Comparison of ENCODE assay signal across 16 cellular contexts in genomic region chr13:93224545-93224944, GRCh38. TPM values are rescaled to one million over a fixed set of nuclear protein-coding genes. Genes with fewer than 3 reads are reported as not detected.
DNase-seq lines count a peak whose midpoint lies in the region; ATAC-seq and TF ChIP-seq lines count a peak whose summit lies in the region.
"Had no signal": no experiment of that assay in that cellular context is flagged by ENCODE, and none has a peak within 500 bp of the region (broad histone marks: within the 10 kb centered on the region; RNA-seq: fewer than 3 reads in every experiment).

No MANE protein-coding gene starts in this region.

- no peak overlapping the region for H2BK5ac ChIP-seq in trophoblast cell (ENCODE audit: low read depth, low read length, poor library complexity)

- no peaks in the 10 kb centered on the region for H3K36me3 Mint-ChIP-seq in activated naive CD4-positive, alpha-beta T cell treated with anti-CD3 and anti-CD28 coated beads, Interleukin-2, amount 10 ng/mL, durations not matched to agents 7 days and 5 days
- H3K36me3 Mint-ChIP-seq: CD4-positive, CD25-positive, alpha-beta regulatory T cell had no signal

- CTCF ChIA-PET in activated naive CD4-positive, alpha-beta T cell treated with anti-CD3 and anti-CD28 coated beads, Interleukin-2, amount 10 ng/mL, durations not matched to agents 7 days and 5 days (lab: Charles Lee), result no interaction called here

- H3K79me2 ChIP-seq in GM23248 (ENCODE audit: insufficient read depth) (peaks cover 8% of the 10 kb centered on the region), trophoblast cell (ENCODE audit: control insufficient read depth, insufficient read depth, low read length, poor library complexity) (peaks cover 14% of the 10 kb centered on the region)

- H3K27me3 ChIP-seq in GM23248 (replicated peaks; ENCODE audit: insufficient read depth) (no peaks in the 10 kb centered on the region), trophoblast cell (ENCODE audit: insufficient read depth, low read length) (no peaks in the 10 kb centered on the region)

- H3K4me3 Mint-ChIP-seq in activated naive CD4-positive, alpha-beta T cell treated with anti-CD3 and anti-CD28 coated beads, Interleukin-2, amount 10 ng/mL, durations not matched to agents 7 days and 5 days, result no peak overlapping the region
- H3K4me3 Mint-ChIP-seq: CD4-positive, CD25-positive, alpha-beta regulatory T cell; naive thymus-derived CD4-positive, alpha-beta T cell had no signal

- peaks cover 21% of the 10 kb centered on the region for H3F3A ChIP-seq in GM23248 (ENCODE audit: insufficient read depth)

- WGBS in GM23248 (ENCODE audit: low coverage in 1 of 2, low lambda C conversion rate in 2 of 2, missing lambda C conversion rate in 2 of 2), 2 experiments, result 78 to 83% methylated on average over 1 of the region's 1 CpG
- WGBS in trophoblast cell (ENCODE audit: extremely low coverage, insufficient coverage, insufficient read length), result no CpG with 5 or more reads among the region's 1 CpG

- no peaks in the 10 kb centered on the region for H3K4me1 Mint-ChIP-seq in activated naive CD4-positive, alpha-beta T cell treated with anti-CD3 and anti-CD28 coated beads, Interleukin-2, amount 10 ng/mL, durations not matched to agents 7 days and 5 days
- H3K4me1 Mint-ChIP-seq: CD4-positive, CD25-positive, alpha-beta regulatory T cell had no signal

- no peaks in the 10 kb centered on the region for H3K9me2 ChIP-seq in GM23248 (ENCODE audit: insufficient read depth)

- no peak overlapping the region for H2BK12ac ChIP-seq in trophoblast cell (ENCODE audit: low read length)

- H3K4me1 ChIP-seq in GM23248 (ENCODE audit: insufficient read depth) (peaks cover 21% of the 10 kb centered on the region), trophoblast cell (ENCODE audit: control insufficient read depth in 1 of 2, insufficient read depth in 2 of 2, low read length in 2 of 2) (peaks cover 6 to 8% of the 10 kb centered on the region in 2 experiments)

- H2BK120ac ChIP-seq in trophoblast cell (ENCODE audit: insufficient read depth, low read length, poor library complexity), result no peak overlapping the region

- H3K27ac Mint-ChIP-seq in activated naive CD4-positive, alpha-beta T cell treated with anti-CD3 and anti-CD28 coated beads, Interleukin-2, amount 10 ng/mL, durations not matched to agents 7 days and 5 days, result no peak overlapping the region
- H3K27ac Mint-ChIP-seq: CD4-positive, CD25-positive, alpha-beta regulatory T cell; naive thymus-derived CD4-positive, alpha-beta T cell had no signal

- in situ Hi-C loops in GM23248 (cut with MboI), result no loop called here

- H3K18ac ChIP-seq in trophoblast cell (ENCODE audit: low read length), result no peak overlapping the region

- H3K79me1 ChIP-seq in trophoblast cell (ENCODE audit: low read length), result peaks cover 28% of the 10 kb centered on the region

- H3K27me3 Mint-ChIP-seq in activated naive CD4-positive, alpha-beta T cell treated with anti-CD3 and anti-CD28 coated beads, Interleukin-2, amount 10 ng/mL, durations not matched to agents 7 days and 5 days, result peaks cover 40% of the 10 kb centered on the region

- no peaks in the 10 kb centered on the region for H3K9me3 ChIP-seq in GM23248 (ENCODE audit: low read depth)
- no peaks in the 10 kb centered on the region for H3K9me3 ChIP-seq in trophoblast cell (ENCODE audit: insufficient read depth, low read depth, low read length)

- H3K27ac ChIP-seq in GM23248, result no peak overlapping the region
- peak overlapping the region; percentile 95 for H3K27ac ChIP-seq in trophoblast cell (ENCODE audit: low read depth, low read length)

- H2AFZ ChIP-seq in GM23248, result no peak overlapping the region
- no peak overlapping the region for H2AFZ ChIP-seq in trophoblast cell (ENCODE audit: insufficient read depth, low read length, poor library complexity)

- ATAC-seq in SK-N-SH treated with all-trans-retinoic acid at 6 μM for 48 hours, result no peak
- ATAC-seq: esophagus mucosa; naive thymus-derived CD4-positive, alpha-beta T cell had no signal

- no peaks in the 10 kb centered on the region for H3K36me3 ChIP-seq in GM23248 (ENCODE audit: low read depth)
- H3K36me3 ChIP-seq in trophoblast cell (ENCODE audit: control insufficient read depth in 1 of 2, insufficient read depth in 2 of 2, low read length in 2 of 2), result no peaks in the 10 kb centered on the region

- H4K91ac ChIP-seq in trophoblast cell (ENCODE audit: low read depth, low read length), result peak overlapping the region; percentile 88

- DNase-seq in GM23248 (peak; percentile 6), iPS DF 19.7 (ENCODE audit: low read depth, low spot score) (peak; percentile 90), trophoblast cell (no peak), SIG-M5 (lab: John Stamatoyannopoulos, UW) (no peak), NCI-H2081 (lab: John Stamatoyannopoulos, UW) (no peak), AML-193 (lab: John Stamatoyannopoulos, UW) (no peak)
- DNase-seq in activated naive CD4-positive, alpha-beta T cell treated with anti-CD3 and anti-CD28 coated beads, Interleukin-2, amount 10 ng/mL, durations not matched to agents 7 days and 5 days, result no peak
- DNase-seq: CD4-positive, CD25-positive, alpha-beta regulatory T cell; central memory CD4-positive, alpha-beta T cell; naive thymus-derived CD4-positive, alpha-beta T cell; NCI-H1694 treated with DMSO at 0.1 percent for 48 hours; NCI-H774; Right ventricle myocardium superior had no signal

- H3K4ac ChIP-seq in trophoblast cell (ENCODE audit: low read depth, low read length), result no peak overlapping the region

- no peak overlapping the region for H3K14ac ChIP-seq in trophoblast cell (ENCODE audit: low read length)

- no peaks in the 10 kb centered on the region for H4K20me1 ChIP-seq in GM23248 (ENCODE audit: insufficient read depth)

- H3K9ac ChIP-seq in GM23248, result no peak overlapping the region
- no peak overlapping the region for H3K9ac ChIP-seq in trophoblast cell (ENCODE audit: low read length)

- H3K4me3 ChIP-seq in GM23248 (no peak overlapping the region), trophoblast cell (ENCODE audit: low read depth, low read length) (no peak overlapping the region)

- H3K9me3 Mint-ChIP-seq in activated naive CD4-positive, alpha-beta T cell treated with anti-CD3 and anti-CD28 coated beads, Interleukin-2, amount 10 ng/mL, durations not matched to agents 7 days and 5 days, result no peaks in the 10 kb centered on the region

- H4K8ac ChIP-seq in trophoblast cell (ENCODE audit: low read depth, low read length), result no peak overlapping the region

- H3K4me2 ChIP-seq in GM23248 (ENCODE audit: unreplicated experiment) (no peak overlapping the region), trophoblast cell (ENCODE audit: low read length) (no peak overlapping the region)

- no peak overlapping the region for H2AK5ac ChIP-seq in trophoblast cell (ENCODE audit: low read length)

- no peak overlapping the region for H4K12ac ChIP-seq in trophoblast cell (ENCODE audit: low read depth, low read length)

- H3K23ac ChIP-seq in trophoblast cell (ENCODE audit: low read length), result no peak overlapping the region

TF ChIP-seq in SK-N-SH treated with all-trans-retinoic acid at 6 μM for 48 hours, 23 proteins besides CTCF, POLR2A, EP300 and RAD21:
- 0 out of 2 replicates have a peak, but pooled peaks have one; percentile 26 for TF ChIP-seq CSDC2 (CRISPR knock-in tag; IDR thresholded peaks at IDR 0.05)
- 0 out of 2 replicates have a peak, but pooled peaks have one; percentile 41 for TF ChIP-seq GLIS3 (CRISPR knock-in tag; IDR thresholded peaks at IDR 0.05)
- TF ChIP-seq TCF4 (CRISPR knock-in tag; IDR thresholded peaks at IDR 0.05; ENCODE audit: borderline replicate concordance), result no peak
- peak; percentile 56 for TF ChIP-seq ISL1 (CRISPR knock-in tag; IDR thresholded peaks at IDR 0.05)

RNA-seq across cellular contexts. Expression of gene GPC6, which starts 2.1 kb away (rescaled TPM):
- 20.8 and 22.6 TPM in 2 replicates for total RNA-seq in GM23248 (2014; rRNA removed; shearing (Covaris generic))
- 13.8 and 14.4 TPM in 2 replicates for polyA plus RNA-seq in GM23248 (2016; fragmentation: Nextera tagmentation; extraction: Ambion mirVana)
- polyA plus RNA-seq in trophoblast cell (2013), result 22.2 and 22.9 TPM in 2 replicates
- total RNA-seq: activated CD8-positive, alpha-beta memory T cell treated with anti-CD3 and anti-CD28 coated beads for 36 hours; CD4-positive, CD25-positive, alpha-beta regulatory T cell; naive thymus-derived CD4-positive, alpha-beta T cell had no signal
- polyA plus RNA-seq: CD4-positive, CD25-positive, alpha-beta regulatory T cell; naive thymus-derived CD4-positive, alpha-beta T cell had no signal

Comparison
In these comparisons a context has a peak if more than half of its experiments do, and no peak if none do; other contexts are left out.
1. DNase-seq: peak in GM23248 (single experiment) and iPS DF 19.7 (single experiment); none in trophoblast cell (0 of 2), SIG-M5 (single experiment), activated naive CD4-positive, alpha-beta T cell treated with anti-CD3 and anti-CD28 coated beads, Interleukin-2, amount 10 ng/mL, durations not matched to agents 7 days and 5 days (single experiment), NCI-H2081 (0 of 2) and AML-193 (0 of 2).